ENCODE assay signal across 1 cellular context in genomic region chr1:26787706-26788514, GRCh38.
TF ChIP-seq lines count a peak whose summit lies in the region.

PIGV (plus strand) TSS chr1:26787950; CDS start chr1:26790816, 2,866 bp downstream.

TF ChIP-seq in HEK293, 187 proteins besides CTCF, POLR2A, EP300 and RAD21 (continued from another document):
- peak; percentile 67 for TF ChIP-seq PATZ1 (tag by site-specific recombination; IDR thresholded peaks at IDR 0.05)
- 0 out of 2 replicates have a peak, but pooled peaks have one; percentile 25 for TF ChIP-seq ZNF677 (tag by site-specific recombination; IDR thresholded peaks at IDR 0.05)
- TF ChIP-seq ZNF629 (tag by site-specific recombination; IDR thresholded peaks at IDR 0.05) = 0 out of 2 replicates have a peak, but pooled peaks have one; percentile 21
- TF ChIP-seq ZNF239 (tag by site-specific recombination; IDR thresholded peaks at IDR 0.05) = no peak
- TF ChIP-seq KLF9 (tag by site-specific recombination; IDR thresholded peaks at IDR 0.05; ENCODE audit: low read depth) = peak; percentile 94; the same call in 1 of the 2 replicates
- TF ChIP-seq ZFHX2 (tag by site-specific recombination; conservative IDR thresholded peaks at IDR 0.05) = peak; percentile 5; the same call in 1 of the 2 replicates
- TF ChIP-seq IKZF3 (tag by site-specific recombination; IDR thresholded peaks at IDR 0.05) = 0 out of 2 replicates have a peak, but pooled peaks have one; percentile 29
- TF ChIP-seq GLI4 (tag by site-specific recombination; IDR thresholded peaks at IDR 0.05) = no peak
- TF ChIP-seq, protein P1, sequence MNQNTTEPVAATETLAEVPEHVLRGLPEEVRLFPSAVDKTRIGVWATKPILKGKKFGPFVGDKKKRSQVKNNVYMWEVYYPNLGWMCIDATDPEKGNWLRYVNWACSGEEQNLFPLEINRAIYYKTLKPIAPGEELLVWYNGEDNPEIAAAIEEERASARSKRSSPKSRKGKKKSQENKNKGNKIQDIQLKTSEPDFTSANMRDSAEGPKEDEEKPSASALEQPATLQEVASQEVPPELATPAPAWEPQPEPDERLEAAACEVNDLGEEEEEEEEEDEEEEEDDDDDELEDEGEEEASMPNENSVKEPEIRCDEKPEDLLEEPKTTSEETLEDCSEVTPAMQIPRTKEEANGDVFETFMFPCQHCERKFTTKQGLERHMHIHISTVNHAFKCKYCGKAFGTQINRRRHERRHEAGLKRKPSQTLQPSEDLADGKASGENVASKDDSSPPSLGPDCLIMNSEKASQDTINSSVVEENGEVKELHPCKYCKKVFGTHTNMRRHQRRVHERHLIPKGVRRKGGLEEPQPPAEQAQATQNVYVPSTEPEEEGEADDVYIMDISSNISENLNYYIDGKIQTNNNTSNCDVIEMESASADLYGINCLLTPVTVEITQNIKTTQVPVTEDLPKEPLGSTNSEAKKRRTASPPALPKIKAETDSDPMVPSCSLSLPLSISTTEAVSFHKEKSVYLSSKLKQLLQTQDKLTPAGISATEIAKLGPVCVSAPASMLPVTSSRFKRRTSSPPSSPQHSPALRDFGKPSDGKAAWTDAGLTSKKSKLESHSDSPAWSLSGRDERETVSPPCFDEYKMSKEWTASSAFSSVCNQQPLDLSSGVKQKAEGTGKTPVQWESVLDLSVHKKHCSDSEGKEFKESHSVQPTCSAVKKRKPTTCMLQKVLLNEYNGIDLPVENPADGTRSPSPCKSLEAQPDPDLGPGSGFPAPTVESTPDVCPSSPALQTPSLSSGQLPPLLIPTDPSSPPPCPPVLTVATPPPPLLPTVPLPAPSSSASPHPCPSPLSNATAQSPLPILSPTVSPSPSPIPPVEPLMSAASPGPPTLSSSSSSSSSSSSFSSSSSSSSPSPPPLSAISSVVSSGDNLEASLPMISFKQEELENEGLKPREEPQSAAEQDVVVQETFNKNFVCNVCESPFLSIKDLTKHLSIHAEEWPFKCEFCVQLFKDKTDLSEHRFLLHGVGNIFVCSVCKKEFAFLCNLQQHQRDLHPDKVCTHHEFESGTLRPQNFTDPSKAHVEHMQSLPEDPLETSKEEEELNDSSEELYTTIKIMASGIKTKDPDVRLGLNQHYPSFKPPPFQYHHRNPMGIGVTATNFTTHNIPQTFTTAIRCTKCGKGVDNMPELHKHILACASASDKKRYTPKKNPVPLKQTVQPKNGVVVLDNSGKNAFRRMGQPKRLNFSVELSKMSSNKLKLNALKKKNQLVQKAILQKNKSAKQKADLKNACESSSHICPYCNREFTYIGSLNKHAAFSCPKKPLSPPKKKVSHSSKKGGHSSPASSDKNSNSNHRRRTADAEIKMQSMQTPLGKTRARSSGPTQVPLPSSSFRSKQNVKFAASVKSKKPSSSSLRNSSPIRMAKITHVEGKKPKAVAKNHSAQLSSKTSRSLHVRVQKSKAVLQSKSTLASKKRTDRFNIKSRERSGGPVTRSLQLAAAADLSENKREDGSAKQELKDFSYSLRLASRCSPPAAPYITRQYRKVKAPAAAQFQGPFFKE (tag by site-specific recombination; IDR thresholded peaks at IDR 0.05; ENCODE audit: borderline replicate concordance) = 0 out of 2 replicates have a peak, but pooled peaks have one; percentile 75
- TF ChIP-seq SP7 (tag by site-specific recombination; IDR thresholded peaks at IDR 0.05) = peak; percentile 45
- peak; percentile 67 for TF ChIP-seq GLIS1 (tag by site-specific recombination; IDR thresholded peaks at IDR 0.05)
- peak; percentile 94 for TF ChIP-seq KLF8 (tag by site-specific recombination; IDR thresholded peaks at IDR 0.05)
- peak; percentile 8; the same call in 1 of the 2 replicates for TF ChIP-seq SCRT2 (tag by site-specific recombination; IDR thresholded peaks at IDR 0.05)
- TF ChIP-seq KLF1 (tag by site-specific recombination; IDR thresholded peaks at IDR 0.05) = peak; percentile 69
- TF ChIP-seq ZFP3 (tag by site-specific recombination; IDR thresholded peaks at IDR 0.05; ENCODE audit: low read depth) = no peak
- peak; percentile 39; the same call in 1 of the 2 replicates for TF ChIP-seq KLF7 (tag by site-specific recombination; IDR thresholded peaks at IDR 0.05; ENCODE audit: borderline replicate concordance)
- peak; percentile 77; the same call in 1 of the 2 replicates for TF ChIP-seq ZNF660 (tag by site-specific recombination; IDR thresholded peaks at IDR 0.05)
- TF ChIP-seq ZNF423 (tag by site-specific recombination; IDR thresholded peaks at IDR 0.05) = 0 out of 2 replicates have a peak, but pooled peaks have one; percentile 68
- TF ChIP-seq ZNF791 (tag by site-specific recombination; IDR thresholded peaks at IDR 0.05) = no peak
- no peak for TF ChIP-seq ZNF202 (tag by site-specific recombination; IDR thresholded peaks at IDR 0.05; ENCODE audit: borderline replicate concordance)
- TF ChIP-seq ZNF169 (tag by site-specific recombination; IDR thresholded peaks at IDR 0.05) = no peak
- TF ChIP-seq, protein P2, sequence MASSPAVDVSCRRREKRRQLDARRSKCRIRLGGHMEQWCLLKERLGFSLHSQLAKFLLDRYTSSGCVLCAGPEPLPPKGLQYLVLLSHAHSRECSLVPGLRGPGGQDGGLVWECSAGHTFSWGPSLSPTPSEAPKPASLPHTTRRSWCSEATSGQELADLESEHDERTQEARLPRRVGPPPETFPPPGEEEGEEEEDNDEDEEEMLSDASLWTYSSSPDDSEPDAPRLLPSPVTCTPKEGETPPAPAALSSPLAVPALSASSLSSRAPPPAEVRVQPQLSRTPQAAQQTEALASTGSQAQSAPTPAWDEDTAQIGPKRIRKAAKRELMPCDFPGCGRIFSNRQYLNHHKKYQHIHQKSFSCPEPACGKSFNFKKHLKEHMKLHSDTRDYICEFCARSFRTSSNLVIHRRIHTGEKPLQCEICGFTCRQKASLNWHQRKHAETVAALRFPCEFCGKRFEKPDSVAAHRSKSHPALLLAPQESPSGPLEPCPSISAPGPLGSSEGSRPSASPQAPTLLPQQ (tag by site-specific recombination; IDR thresholded peaks at IDR 0.05) = peak; percentile 45; the same call in 1 of the 2 replicates
- TF ChIP-seq ZBTB26 (tag by site-specific recombination; optimal IDR thresholded peaks at IDR 0.05) = peak; percentile 23
- peak; percentile 57; the same call in 1 of the 2 replicates for TF ChIP-seq ZNF2 (tag by site-specific recombination; IDR thresholded peaks at IDR 0.05)
- peak; percentile 83 for TF ChIP-seq ZBTB20 (tag by site-specific recombination; IDR thresholded peaks at IDR 0.05)
- peak; percentile 68; the same call in 1 of the 2 replicates for TF ChIP-seq ZBTB10 (tag by site-specific recombination; IDR thresholded peaks at IDR 0.05)
- peak; percentile 42; the same call in 1 of the 2 replicates for TF ChIP-seq ZBTB8A (tag by site-specific recombination; IDR thresholded peaks at IDR 0.05)
- peak; percentile 21 for TF ChIP-seq EGR2 (tag by site-specific recombination; IDR thresholded peaks at IDR 0.05; ENCODE audit: low read depth)
- TF ChIP-seq KLF10 (tag by site-specific recombination; IDR thresholded peaks at IDR 0.05) = peak; percentile 72
- peak; percentile 88 for TF ChIP-seq SP2 (tag by site-specific recombination; IDR thresholded peaks at IDR 0.05)
- 0 out of 2 replicates have a peak, but pooled peaks have one; percentile 32 for TF ChIP-seq ZNF600 (tag by site-specific recombination; IDR thresholded peaks at IDR 0.05)
- peak; percentile 100 for TF ChIP-seq ZXDB (tag by site-specific recombination; IDR thresholded peaks at IDR 0.05)
